ENCODE assay signal across 14 cellular contexts in genomic region chr16:86771506-86772230, GRCh38.
"Had no signal": no experiment of that assay in that cellular context is flagged by ENCODE, and none has a peak within 500 bp of the region (broad histone marks: within the 10 kb centered on the region; RNA-seq: fewer than 3 reads in every experiment).

No MANE protein-coding gene starts in this region.

- H2AFZ ChIP-seq: hepatocyte had no signal

- DNase-seq: activated CD4-positive, alpha-beta T cell treated with anti-CD3 and anti-CD28 coated beads, Interleukin-2, amount 10 ng/mL, durations not matched to agents 24 days and 14 days; activated CD8-positive, alpha-beta T cell treated with anti-CD3 and anti-CD28 coated beads, Interleukin-2, amount 10 ng/mL, durations not matched to agents 7 days and 5 days; activated naive CD4-positive, alpha-beta T cell treated with anti-CD3 and anti-CD28 coated beads, Interleukin-2, amount 50 U/mL, for 16 hours; activated T-cell treated with anti-CD3 and anti-CD28 coated beads, Interleukin-2, amount 50 U/mL, for 24 hours; effector CD8-positive, alpha-beta T cell; occipital lobe; stimulated activated CD4-positive, alpha-beta T cell treated with anti-CD3 and anti-CD28 coated beads, Interleukin-4, amount 100 ng/mL, for 4 hours had no signal

- H3K9me3 ChIP-seq: ascending aorta, esophagus muscularis mucosa, right atrium auricular region, thoracic aorta had no signal

- FAIRE-seq: endothelial cell of umbilical vein had no signal

- H3K27ac ChIP-seq: ascending aorta, esophagus muscularis mucosa, hepatocyte, right atrium auricular region, thoracic aorta had no signal

- H3K36me3 ChIP-seq: ascending aorta, esophagus muscularis mucosa, right atrium auricular region, thoracic aorta had no signal

- H3K79me2 ChIP-seq: hepatocyte had no signal

- H3K4me2 ChIP-seq: hepatocyte had no signal

- H3K27me3 ChIP-seq: ascending aorta, right atrium auricular region had no signal

- H3K4me1 ChIP-seq: esophagus muscularis mucosa, right atrium auricular region had no signal

- H3K4me3 ChIP-seq: ascending aorta, esophagus muscularis mucosa, hepatocyte, right atrium auricular region, thoracic aorta had no signal

- ATAC-seq: activated CD8-positive, alpha-beta T cell treated with anti-CD3 and anti-CD28 coated beads, Interleukin-2, amount 10 ng/mL, durations not matched to agents 7 days and 5 days; stimulated activated memory B cell treated with anti-CD40 and anti-IgM and Interleukin-4, amounts not matched to agents 10 μg/mL and 1 μg/mL and 100 μg/mL, for 72 hours had no signal
